Comparison of ENCODE assay signal across 8 cellular contexts in genomic region chr5:149357370-149358293, GRCh38. TPM values are rescaled to one million over a fixed set of nuclear protein-coding genes. Genes with fewer than 3 reads are reported as not detected.
A peak's percentile ranks its signal among the peaks of the same experiment; 100 is the strongest.
DNase-seq lines count a peak whose midpoint lies in the region; ATAC-seq and TF ChIP-seq lines count a peak whose summit lies in the region.

TSS of gene PCYOX1L (plus strand) at chr5:149358046. CDS start at chr5:149358069, 23 bp downstream.

- H3K27ac Mint-ChIP-seq in activated CD4-positive, alpha-beta T cell treated with anti-CD3 and anti-CD28 coated beads, Interleukin-2, amount 10 ng/mL, durations not matched to agents 7 days and 5 days, result peak within 1 kb of the TSS; percentile 86

- ATAC-seq in GM19372 (IDR thresholded peaks at IDR 0.05; ENCODE audit: low read depth, unreplicated experiment) (peak; percentile 99), HG03521 (IDR thresholded peaks at IDR 0.05; ENCODE audit: unreplicated experiment) (peak; percentile 99), left lobe of liver (peak; percentile 98)

- no peaks in the 10 kb centered on the region for H3K27me3 Mint-ChIP-seq in activated CD4-positive, alpha-beta T cell treated with anti-CD3 and anti-CD28 coated beads, Interleukin-2, amount 10 ng/mL, durations not matched to agents 7 days and 5 days

- H3K9me3 Mint-ChIP-seq in activated CD4-positive, alpha-beta T cell treated with anti-CD3 and anti-CD28 coated beads, Interleukin-2, amount 10 ng/mL, durations not matched to agents 7 days and 5 days, result peaks cover 2% of the 10 kb centered on the region

- CTCF ChIA-PET in activated CD4-positive, alpha-beta T cell treated with anti-CD3 and anti-CD28 coated beads, Interleukin-2, amount 10 ng/mL, durations not matched to agents 7 days and 5 days (lab: Charles Lee), result interaction anchor here (0.6 to 3.9 kb wide), 7 partner anchors 8 to 233 kb away, joined by 3 to 29 read pairs (median 4); partner anchors contain the start of gene GRPEL2

- POLR2A ChIA-PET in activated CD4-positive, alpha-beta T cell treated with anti-CD3 and anti-CD28 coated beads, Interleukin-2, amount 10 ng/mL, durations not matched to agents 7 days and 5 days (lab: Charles Lee), result interaction anchor here (0.6 to 1.9 kb wide), 4 partner anchors 8 to 164 kb away, joined by 3 to 10 read pairs (median 7); partner anchors contain the start of gene GRPEL2

- TF ChIP-seq CTCF in C4-2B (conservative IDR thresholded peaks at IDR 0.05), result no peak

- peak within 1 kb of the TSS; percentile 85 for H3K27ac ChIP-seq in C4-2B

- H3K4me3 Mint-ChIP-seq in activated CD4-positive, alpha-beta T cell treated with anti-CD3 and anti-CD28 coated beads, Interleukin-2, amount 10 ng/mL, durations not matched to agents 7 days and 5 days, result peak within 1 kb of the TSS; percentile 86

- DNase-seq in NCI-H69 (lab: John Stamatoyannopoulos, UW) (peak; percentile 99), dedifferentiated amniotic fluid mesenchymal stem cell (ENCODE audit: extremely low spot score) (peak; percentile 96), left lobe of liver (ENCODE audit: low spot score) (peak; percentile 95)
- DNase-seq in activated CD4-positive, alpha-beta T cell treated with anti-CD3 and anti-CD28 coated beads, Interleukin-2, amount 10 ng/mL, durations not matched to agents 7 days and 5 days, result peak; percentile 93
- peak; percentile 99 for DNase-seq in stimulated activated CD4-positive, alpha-beta T cell treated with anti-CD3 and anti-CD28 coated beads, Interleukin-2, amount 100 ng/mL, for 24 hours

- H3K4me1 Mint-ChIP-seq in activated CD4-positive, alpha-beta T cell treated with anti-CD3 and anti-CD28 coated beads, Interleukin-2, amount 10 ng/mL, durations not matched to agents 7 days and 5 days, result peaks cover 74% of the 10 kb centered on the region

- H3K36me3 Mint-ChIP-seq in activated CD4-positive, alpha-beta T cell treated with anti-CD3 and anti-CD28 coated beads, Interleukin-2, amount 10 ng/mL, durations not matched to agents 7 days and 5 days (ENCODE audit: low read depth), result peaks cover 49% of the 10 kb centered on the region

RNA-seq across cellular contexts. Expression of gene PCYOX1L, which starts in this region (rescaled TPM):
- 10 to 100 TPM; 34.5 to 34.6 TPM for total RNA-seq in activated CD4-positive, alpha-beta T cell treated with anti-CD3 and anti-CD28 coated beads, Interleukin-2, amount 10 ng/mL, durations not matched to agents 7 days and 5 days
- 0.93 TPM for total RNA-seq in left lobe of liver

Comparison
In these comparisons a context has a peak if more than half of its experiments do, and no peak if none do; other contexts are left out.
1. Peak in every context shown above with its lines: DNase-seq, ATAC-seq and H3K27ac ChIP-seq.
2. RNA of gene PCYOX1L (total RNA-seq): 34.5 to 34.6 TPM in activated CD4-positive, alpha-beta T cell treated with anti-CD3 and anti-CD28 coated beads, Interleukin-2, amount 10 ng/mL, durations not matched to agents 7 days and 5 days; 0.93 TPM in left lobe of liver (single experiment); every median in the first group is over 10 times any median in the second.
3. Peak in DNase-seq and ATAC-seq in left lobe of liver; RNA of the gene not detected or under 1 TPM.